8 cellular contexts compared by ENCODE assay signal in the genomic region with DNA sequence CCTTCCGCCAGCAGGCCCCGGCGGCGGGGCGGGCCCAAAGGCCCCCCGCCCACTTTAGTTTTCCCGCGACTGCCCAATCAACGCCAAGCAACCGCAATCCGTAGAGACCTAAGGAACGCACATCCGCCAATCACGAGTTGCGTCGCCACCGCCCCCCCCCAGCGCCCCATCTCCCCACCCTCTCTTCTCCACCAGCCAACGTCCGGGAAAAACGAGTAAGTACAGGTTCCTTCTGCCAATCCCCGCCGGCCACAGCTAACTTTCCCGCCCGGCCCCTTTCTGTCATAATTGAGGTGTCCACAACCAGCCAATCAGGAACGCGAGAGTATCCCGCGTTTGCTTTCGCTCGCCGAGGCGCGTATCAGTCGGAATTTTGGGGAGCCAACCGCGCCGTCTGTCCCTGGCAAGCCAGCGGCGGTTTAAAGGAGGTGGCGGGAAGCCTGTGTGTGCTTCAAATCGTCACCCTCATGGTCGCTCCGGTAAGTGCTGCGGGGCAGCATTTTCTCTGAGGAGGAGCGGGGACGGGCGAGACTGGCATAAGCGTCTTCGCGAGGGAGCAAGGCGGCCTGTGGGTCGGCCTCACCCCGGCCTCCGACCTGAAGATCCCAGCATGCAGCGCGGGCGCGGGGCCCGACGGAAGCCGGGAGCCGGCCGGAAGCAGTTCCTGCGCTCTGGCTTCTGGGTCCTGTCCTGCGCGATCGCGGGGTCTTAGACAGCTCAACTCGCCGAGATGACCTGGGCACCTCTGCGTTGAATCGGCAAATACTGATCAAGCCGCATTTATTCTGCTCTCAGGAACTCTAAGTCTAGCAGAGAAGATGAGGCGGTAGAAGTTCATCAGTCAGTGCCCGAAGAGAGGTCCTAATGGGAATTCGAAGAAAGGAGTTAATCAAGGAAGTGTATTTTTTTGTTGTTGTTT. TPM values are rescaled to one million over a fixed set of nuclear protein-coding genes. Genes with fewer than 3 reads are reported as not detected.
DNase-seq lines count a peak whose midpoint lies in the region; ATAC-seq and TF ChIP-seq lines count a peak whose summit lies in the region.

Gene MIS12, plus strand, starts transcription at position 361 of the 919 bp plus-strand sequence. CDS start 2,297 bp downstream, outside the sequence.

- H3K4me3 Mint-ChIP-seq in activated CD4-positive, alpha-beta T cell treated with anti-CD3 and anti-CD28 coated beads for 36 hours = peak within 1 kb of the TSS; percentile 96

- peak; percentile 76 for ATAC-seq in HG03442 (IDR thresholded peaks at IDR 0.05; ENCODE audit: unreplicated experiment)
- ATAC-seq in activated CD4-positive, alpha-beta T cell treated with anti-CD3 and anti-CD28 coated beads for 36 hours = peak; percentile 94

- POLR2A ChIA-PET in activated CD4-positive, alpha-beta T cell treated with anti-CD3 and anti-CD28 coated beads for 36 hours (lab: Charles Lee) = interaction anchor here (0.5 to 1.7 kb wide), 13 partner anchors 12 to 1549 kb away, joined by 3 to 9 read pairs (median 5); partner anchors contain the start of genes DHX33, NUP88, RPAIN and SLC16A13

- CTCF ChIA-PET in activated CD4-positive, alpha-beta T cell treated with anti-CD3 and anti-CD28 coated beads for 36 hours (lab: Charles Lee) = interaction anchor here (0.6 to 2.2 kb wide), 8 partner anchors 8 to 455 kb away, joined by 3 to 14 read pairs (median 3); partner anchors contain the start of genes C1QBP, DHX33, NUP88 and RPAIN

- intact Hi-C loops in activated CD4-positive, alpha-beta T cell treated with anti-CD3 and anti-CD28 coated beads for 36 hours (cut with DNase I, micrococcal nuclease) = loop anchor here (1.0 to 10.0 kb wide), 21 partner anchors 15 to 1753 kb away; partner anchors contain the start of genes C1QBP (in 2 of the 2), NLRP1 (in 2 of the 2), NUP88 (in 2 of the 2) and C17orf100 (in 1 of the 2)

- DNase-seq in AML-193 (lab: John Stamatoyannopoulos, UW) (peak; percentile 84 to 87), GM19238 (ENCODE audit: insufficient read length, low spot score) (peak; percentile 87), NCI-H524 (lab: John Stamatoyannopoulos, UW) (peak; percentile 97 to 98), choroid plexus epithelial cell (ENCODE audit: low read depth) (peak; percentile 100), kidney glomerular epithelial cell (lab: John Stamatoyannopoulos, UW) (peak; percentile 99)
- DNase-seq in activated CD4-positive, alpha-beta T cell treated with anti-CD3 and anti-CD28 coated beads for 36 hours = peak; percentile 99
- peak; percentile 88 to 97 for DNase-seq in stimulated activated CD4-positive, alpha-beta T cell treated with anti-CD3 and anti-CD28 coated beads, Interleukin-1b, Interleukin-23, amount 100 ng/mL, for 1 hour (ENCODE audit: low read depth in 2 of 2)

- no peaks in the 10 kb centered on the region for H3K27me3 Mint-ChIP-seq in activated CD4-positive, alpha-beta T cell treated with anti-CD3 and anti-CD28 coated beads for 36 hours

- H3K27ac Mint-ChIP-seq in activated CD4-positive, alpha-beta T cell treated with anti-CD3 and anti-CD28 coated beads for 36 hours = peak within 1 kb of the TSS; percentile 98

- no peak for TF ChIP-seq CTCF in choroid plexus epithelial cell (conservative IDR thresholded peaks at IDR 0.05; ENCODE audit: low read depth, low read length)

- peaks cover 50% of the 10 kb centered on the region for H3K4me1 Mint-ChIP-seq in activated CD4-positive, alpha-beta T cell treated with anti-CD3 and anti-CD28 coated beads for 36 hours

- H3K36me3 Mint-ChIP-seq in activated CD4-positive, alpha-beta T cell treated with anti-CD3 and anti-CD28 coated beads for 36 hours (ENCODE audit: low read depth) = peaks cover 49% of the 10 kb centered on the region

- H3K4me3 ChIP-seq in choroid plexus epithelial cell (ENCODE audit: low read depth, low read length) = peak within 1 kb of the TSS; percentile 93

- H3K9me3 Mint-ChIP-seq in activated CD4-positive, alpha-beta T cell treated with anti-CD3 and anti-CD28 coated beads for 36 hours (ENCODE audit: low read depth) = no peaks in the 10 kb centered on the region

RNA-seq across cellular contexts. Expression of gene MIS12, which starts in this region (rescaled TPM):
- total RNA-seq in activated CD4-positive, alpha-beta T cell treated with anti-CD3 and anti-CD28 coated beads for 36 hours = 10 to 100 TPM; 29.4 to 34.4 TPM

Comparison
In these comparisons a context has a peak if more than half of its experiments do, and no peak if none do; other contexts are left out.
1. Peak in every context shown above with its lines: DNase-seq, ATAC-seq and H3K4me3 ChIP-seq.